ENCODE assay signal across 28 cellular contexts in genomic region chr4:159451006-159451405, GRCh38.
"Had no signal": no experiment of that assay in that cellular context is flagged by ENCODE, and none has a peak within 500 bp of the region (broad histone marks: within the 10 kb centered on the region; RNA-seq: fewer than 3 reads in every experiment).

No MANE protein-coding gene starts in this region.

- H3K9me3 ChIP-seq: ovary, prostate gland, stomach, thyroid gland, upper lobe of left lung, vagina had no signal

- H3K4me2 ChIP-seq: smooth muscle cell had no signal

- H3K36me3 ChIP-seq: ovary, prostate gland, stomach, thyroid gland, upper lobe of left lung, vagina had no signal

- ATAC-seq: activated CD8-positive, alpha-beta T cell treated with anti-CD3 and anti-CD28 coated beads for 36 hours; activated T-cell treated with anti-CD3 and anti-CD28 coated beads, Interleukin-2, amount 50 U/mL, for 72 hours; naive thymus-derived CD4-positive, alpha-beta T cell; sciatic nerve; stimulated activated naive B cell treated with anti-CD40 and anti-IgM and Interleukin-4, amounts not matched to agents 10 μg/mL and 1 μg/mL and 100 μg/mL, for 72 hours; WTC11 had no signal

- H3K4me3 ChIP-seq: coronary artery, dorsolateral prefrontal cortex, ovary, prostate gland, smooth muscle cell, stomach, thyroid gland, upper lobe of left lung, vagina had no signal

- H3K4me1 ChIP-seq: prostate gland, stomach, thyroid gland, vagina had no signal

- H3K27ac ChIP-seq: coronary artery, dorsolateral prefrontal cortex, ovary, prostate gland, stomach, thyroid gland, upper lobe of left lung, vagina had no signal

- DNase-seq: activated CD4-positive, alpha-beta T cell treated with anti-CD3 and anti-CD28 coated beads for 1 hour; activated CD4-positive, alpha-beta T cell treated with anti-CD3 and anti-CD28 coated beads, Interleukin-2, amount 10 ng/mL, durations not matched to agents 7 days and 5 days; activated CD8-positive, alpha-beta T cell treated with anti-CD3 and anti-CD28 coated beads for 36 hours; activated naive CD4-positive, alpha-beta T cell treated with Interleukin-2 at 50 U/mL for 16 hours; activated T-cell treated with anti-CD3 and anti-CD28 coated beads, Interleukin-2, amount 50 U/mL, for 72 hours; aorta; dorsolateral prefrontal cortex; effector memory CD4-positive, alpha-beta T cell; erythroblast; head of caudate nucleus; hippocampal formation; kidney; midbrain; naive thymus-derived CD4-positive, alpha-beta T cell; ovary; retina; stimulated activated CD4-positive, alpha-beta T cell treated with anti-CD3 and anti-CD28 coated beads, Interleukin-1b, Interleukin-23, amount 100 ng/mL, for 48 hours; stimulated activated CD4-positive, alpha-beta T cell treated with anti-CD3 and anti-CD28 coated beads, Interleukin-4, amount 100 ng/mL, for 4 hours; stimulated activated naive B cell treated with anti-CD40 and anti-IgM and Interleukin-4, amounts not matched to agents 10 μg/mL and 1 μg/mL and 100 μg/mL, for 72 hours; stomach; thyroid gland; upper lobe of left lung had no signal

- H3K27me3 ChIP-seq: dorsolateral prefrontal cortex, ovary, stomach, thyroid gland, upper lobe of left lung, vagina had no signal
